8 cellular contexts compared by ENCODE assay signal in genomic region chr6:79421707-79422484, GRCh38.
DNase-seq lines count a peak whose midpoint lies in the region; TF ChIP-seq lines count a peak whose summit lies in the region.

No MANE protein-coding gene starts in this region.

- TF ChIP-seq CTCF in HEK293 (tag by site-specific recombination; IDR thresholded peaks at IDR 0.05) (no peak), brain (conservative IDR thresholded peaks at IDR 0.05) (no peak)

- H3K27ac ChIP-seq in HEK293 (ENCODE audit: extremely low read depth, low read depth, low read length) (no peak overlapping the region), mesenchymal stem cell (ENCODE audit: low read length, poor library complexity, severe bottlenecking) (peak overlapping the region; percentile 8), mesendoderm (ENCODE audit: low read depth, low read length) (no peak overlapping the region)

- no peaks in the 10 kb centered on the region for H3K36me3 Mint-ChIP-seq in brain

- H3K9ac ChIP-seq in mesenchymal stem cell (ENCODE audit: low read length) (peak overlapping the region; percentile 42), mesendoderm (ENCODE audit: low read length) (no peak overlapping the region)

- no peak overlapping the region for H4K91ac ChIP-seq in mesenchymal stem cell (ENCODE audit: low read length)

- H3K79me2 ChIP-seq in mesendoderm (ENCODE audit: control insufficient read depth, insufficient read depth, low read length) = no peaks in the 10 kb centered on the region

- no peak overlapping the region for H3K4me2 ChIP-seq in mesenchymal stem cell (ENCODE audit: low read length, poor library complexity, severe bottlenecking)
- H3K4me2 ChIP-seq in mesendoderm (ENCODE audit: low read length) = no peak overlapping the region

- H2AK5ac ChIP-seq in mesenchymal stem cell (ENCODE audit: low read length, severe bottlenecking) (no peak overlapping the region), mesendoderm (ENCODE audit: low read length) (no peak overlapping the region)

- H2BK12ac ChIP-seq in mesenchymal stem cell (ENCODE audit: low read length in 2 of 2) = no peak overlapping the region

- H3K79me1 ChIP-seq in mesenchymal stem cell (replicated peaks; ENCODE audit: low read length, poor library complexity, severe bottlenecking) = no peaks in the 10 kb centered on the region
- H3K79me1 ChIP-seq in mesendoderm (ENCODE audit: low read length) = no peaks in the 10 kb centered on the region

- no peak overlapping the region for H3K23ac ChIP-seq in mesenchymal stem cell (ENCODE audit: low read length in 2 of 2)
- no peak overlapping the region for H3K23ac ChIP-seq in mesendoderm (ENCODE audit: low read length)

- CTCF ChIA-PET in HEK293 (lab: Yijun Ruan, JAX) = interaction anchor here (1.1 to 1.2 kb wide), 2 partner anchors 9 to 18 kb away, joined by 3 read pairs; no protein-coding TSS in a partner anchor

- H2BK15ac ChIP-seq in mesenchymal stem cell (ENCODE audit: low read depth, poor library complexity, severe bottlenecking) (no peak overlapping the region), mesendoderm (replicated peaks; ENCODE audit: low read depth) (no peak overlapping the region)

- peak overlapping the region; percentile 25 to 84 (median 68) for H3K4me3 Mint-ChIP-seq in brain

- no peak overlapping the region for H2AFZ ChIP-seq in mesenchymal stem cell (ENCODE audit: low read depth, low read length)

- WGBS in mesenchymal stem cell = 25% methylated on average over 3 of the region's 5 CpGs
- WGBS in mesendoderm (ENCODE audit: extremely low coverage, insufficient coverage, low lambda C conversion rate) = no CpG with 5 or more reads among the region's 5 CpGs

- H2BK5ac ChIP-seq in mesenchymal stem cell (ENCODE audit: low read depth, low read length, poor library complexity, severe bottlenecking) = no peak overlapping the region
- H2BK5ac ChIP-seq in mesendoderm (ENCODE audit: low read length) = no peak overlapping the region

- H3K18ac ChIP-seq in mesenchymal stem cell (ENCODE audit: low read depth in 1 of 2, low read length in 2 of 2) (no peak overlapping the region), mesendoderm (ENCODE audit: low read length) (no peak overlapping the region)

- no peaks in the 10 kb centered on the region for H3K9me3 ChIP-seq in HEK293 (ENCODE audit: control insufficient read depth, insufficient read depth, low read depth, low read length)
- no peaks in the 10 kb centered on the region for H3K9me3 ChIP-seq in mesenchymal stem cell (ENCODE audit: control insufficient read depth, low read length)

- H3K4ac ChIP-seq in mesenchymal stem cell (ENCODE audit: low read depth in 1 of 2, low read length in 2 of 2) (no peak overlapping the region), mesendoderm (ENCODE audit: low read depth, low read length) (no peak overlapping the region)

- peaks cover 38% of the 10 kb centered on the region for H3K4me1 Mint-ChIP-seq in brain

- H3K4me1 ChIP-seq in HEK293 (ENCODE audit: control insufficient read depth, insufficient read depth, low read length) = peaks cover 13% of the 10 kb centered on the region
- H3K4me1 ChIP-seq in mesenchymal stem cell (ENCODE audit: control insufficient read depth, insufficient read depth, low read depth, low read length) = peaks cover 1% of the 10 kb centered on the region
- no peaks in the 10 kb centered on the region for H3K4me1 ChIP-seq in mesendoderm (ENCODE audit: control insufficient read depth, low read depth, low read length)

- H2BK120ac ChIP-seq in mesenchymal stem cell (ENCODE audit: low read depth, low read length) (no peak overlapping the region), mesendoderm (ENCODE audit: low read depth, low read length) (no peak overlapping the region)

- H3K9me3 Mint-ChIP-seq in brain = peaks cover 0 to 4% (median 0%) of the 10 kb centered on the region in 5 experiments

- H3K27ac Mint-ChIP-seq in brain = peak overlapping the region in 4 of 5 experiments; percentile 81 to 93 (median 88)

- H3K36me3 ChIP-seq in HEK293 (ENCODE audit: control insufficient read depth in 2 of 2, insufficient read depth in 1 of 2, low read length in 2 of 2) = no peaks in the 10 kb centered on the region
- H3K36me3 ChIP-seq in mesenchymal stem cell (ENCODE audit: control insufficient read depth in 1 of 2, insufficient read depth in 2 of 2, low read depth in 1 of 2, low read length in 2 of 2) = no peaks in the 10 kb centered on the region
- H3K36me3 ChIP-seq in mesendoderm (ENCODE audit: control insufficient read depth, insufficient read depth, low read length) = no peaks in the 10 kb centered on the region

- DNase-seq in DMS53 (lab: John Stamatoyannopoulos, UW) = peak; percentile 95
- peak; percentile 89 for DNase-seq in NCI-H1694 (lab: John Stamatoyannopoulos, UW)
- DNase-seq in mesenchymal stem cell = peak; percentile 93
- DNase-seq in activated CD4-positive, alpha-beta T cell treated with anti-CD3 and anti-CD28 coated beads, Interleukin-2, amount 50 U/mL, for 1 hour = no peak
- DNase-seq in stimulated activated CD4-positive, alpha-beta T cell treated with anti-CD3 and anti-CD28 coated beads, Interleukin-4, amount 100 ng/mL, for 24 hours = no peak
- DNase-seq in mesendoderm = no peak

- H3K27me3 Mint-ChIP-seq in brain = peaks cover 6% of the 10 kb centered on the region

- POLR2A ChIA-PET in HEK293 (lab: Yijun Ruan, JAX) = no interaction called here

- H3K27me3 ChIP-seq in mesenchymal stem cell (ENCODE audit: control insufficient read depth in 1 of 2, insufficient read depth in 1 of 2, low read length in 2 of 2) = no peaks in the 10 kb centered on the region
- H3K27me3 ChIP-seq in mesendoderm (ENCODE audit: insufficient read depth, low read length, poor library complexity) = no peaks in the 10 kb centered on the region

- H3K4me3 ChIP-seq in HEK293 (ENCODE audit: low read depth, low read length) (no peak overlapping the region), mesenchymal stem cell (ENCODE audit: insufficient read depth in 1 of 2, low read depth in 1 of 2, low read length in 2 of 2) (no peak overlapping the region), mesendoderm (ENCODE audit: low read length) (no peak overlapping the region)

- H4K5ac ChIP-seq in mesendoderm (ENCODE audit: low read length) = no peak overlapping the region

- no peak overlapping the region for H4K8ac ChIP-seq in mesenchymal stem cell (ENCODE audit: low read length)
- no peak overlapping the region for H4K8ac ChIP-seq in mesendoderm (ENCODE audit: low read depth, low read length)

- H3K14ac ChIP-seq in mesenchymal stem cell (ENCODE audit: low read length in 2 of 2) = no peak overlapping the region

- H3K56ac ChIP-seq in mesendoderm (ENCODE audit: low read length) = no peak overlapping the region

TF ChIP-seq in HEK293, 187 proteins besides CTCF, POLR2A, EP300 and RAD21 (continues in another document):
- TF ChIP-seq ZSCAN16 (tag by site-specific recombination; IDR thresholded peaks at IDR 0.05) (no peak), ZNF660 (tag by site-specific recombination; IDR thresholded peaks at IDR 0.05) (0 out of 2 replicates have a peak, but pooled peaks have one; percentile 41), PRDM6 (tag by site-specific recombination; IDR thresholded peaks at IDR 0.05) (peak; percentile 92), SCRT1 (tag by site-specific recombination; IDR thresholded peaks at IDR 0.05; ENCODE audit: borderline replicate concordance) (peak; percentile 79), KLF17 (tag by site-specific recombination; IDR thresholded peaks at IDR 0.05) (no peak), KLF7 (tag by site-specific recombination; IDR thresholded peaks at IDR 0.05; ENCODE audit: borderline replicate concordance) (no peak), ZSCAN30 (tag by site-specific recombination; IDR thresholded peaks at IDR 0.05) (peak; percentile 24; the same call in 1 of the 2 replicates), IKZF3 (tag by site-specific recombination; IDR thresholded peaks at IDR 0.05) (peak; percentile 84), ZNF423 (tag by site-specific recombination; IDR thresholded peaks at IDR 0.05) (peak; percentile 30; the same call in 1 of the 2 replicates), ZNF561 (tag by site-specific recombination; IDR thresholded peaks at IDR 0.05; ENCODE audit: borderline replicate concordance) (peak; percentile 19), ZNF112 (tag by site-specific recombination; IDR thresholded peaks at IDR 0.05) (no peak), FEZF1 (tag by site-specific recombination; IDR thresholded peaks at IDR 0.05) (peak; percentile 82), ZBTB1 (tag by site-specific recombination; IDR thresholded peaks at IDR 0.05) (peak; percentile 87), ZNF639 (tag by site-specific recombination; IDR thresholded peaks at IDR 0.05) (peak; percentile 75; the same call in 1 of the 2 replicates)

Comparison
In these comparisons a context has a peak if more than half of its experiments do, and no peak if none do; other contexts are left out.
1. DNase-seq: peak in DMS53 (single experiment), NCI-H1694 (single experiment) and mesenchymal stem cell (single experiment); none in activated CD4-positive, alpha-beta T cell treated with anti-CD3 and anti-CD28 coated beads, Interleukin-2, amount 50 U/mL, for 1 hour (single experiment), stimulated activated CD4-positive, alpha-beta T cell treated with anti-CD3 and anti-CD28 coated beads, Interleukin-4, amount 100 ng/mL, for 24 hours (single experiment) and mesendoderm (single experiment).